Comparison of ENCODE assay signal across 25 cellular contexts in genomic region chr22:37141476-37141875, GRCh38. TPM values are rescaled to one million over a fixed set of nuclear protein-coding genes. Genes with fewer than 3 reads are reported as not detected.
"Had no signal": no experiment of that assay in that cellular context is flagged by ENCODE, and none has a peak within 500 bp of the region (broad histone marks: within the 10 kb centered on the region; RNA-seq: fewer than 3 reads in every experiment).

No MANE protein-coding gene starts in this region.

- FAIRE-seq: bronchial epithelial cell had no signal

- H3K4me3 ChIP-seq: colonic mucosa, dorsolateral prefrontal cortex, esophagus squamous epithelium, gastrocnemius medialis, mucosa of descending colon, ovary, prostate gland, thyroid gland, upper lobe of right lung had no signal

- H3K27ac Mint-ChIP-seq: activated naive CD8-positive, alpha-beta T cell treated with anti-CD3 and anti-CD28 coated beads, Interleukin-2, amount 10 ng/mL, durations not matched to agents 7 days and 5 days; activated T-helper 1 cell treated with anti-CD3 and anti-CD28 coated beads, Interleukin-12 subunit alpha, Interleukin-12 subunit beta, Interleukin-2, Interleukin-4 antibody, amounts not matched to agents 30 ng/mL and 10 ng/mL and 1 ng/mL, durations not matched to agents 14 hours and 24 hours and 36 hours; endodermal cell had no signal

- H3K36me3 ChIP-seq: colonic mucosa, esophagus squamous epithelium, gastrocnemius medialis, ovary, prostate gland, thyroid gland, upper lobe of right lung had no signal

- ATAC-seq: gastrocnemius medialis, left colon, mucosa of descending colon, SK-N-SH treated with all-trans-retinoic acid at 6 μM for 48 hours, upper lobe of right lung had no signal

- H3K27me3 Mint-ChIP-seq: activated naive CD8-positive, alpha-beta T cell treated with anti-CD3 and anti-CD28 coated beads, Interleukin-2, amount 10 ng/mL, durations not matched to agents 7 days and 5 days; stimulated activated naive CD8-positive, alpha-beta T cell treated with anti-CD3 and anti-CD28 coated beads, Interleukin-15, Interleukin-2, amounts not matched to agents 100 ng/mL and 50 ng/mL, for 24 hours had no signal

- H3K4me3 Mint-ChIP-seq: activated naive CD8-positive, alpha-beta T cell treated with anti-CD3 and anti-CD28 coated beads, Interleukin-2, amount 10 ng/mL, durations not matched to agents 7 days and 5 days; activated T-helper 1 cell treated with anti-CD3 and anti-CD28 coated beads, Interleukin-12 subunit alpha, Interleukin-12 subunit beta, Interleukin-2, Interleukin-4 antibody, amounts not matched to agents 30 ng/mL and 10 ng/mL and 1 ng/mL, durations not matched to agents 14 hours and 24 hours and 36 hours; endodermal cell; stimulated activated naive CD8-positive, alpha-beta T cell treated with anti-CD3 and anti-CD28 coated beads, Interleukin-15, Interleukin-2, amounts not matched to agents 100 ng/mL and 50 ng/mL, for 24 hours had no signal

- H3K9me3 ChIP-seq: colonic mucosa, esophagus squamous epithelium, gastrocnemius medialis, mucosa of descending colon, ovary, prostate gland, thyroid gland, upper lobe of right lung had no signal

- H3K27me3 ChIP-seq: colonic mucosa, ovary, thyroid gland had no signal

- H3K9me3 Mint-ChIP-seq: activated naive CD8-positive, alpha-beta T cell treated with anti-CD3 and anti-CD28 coated beads, Interleukin-2, amount 10 ng/mL, durations not matched to agents 7 days and 5 days; activated T-helper 1 cell treated with anti-CD3 and anti-CD28 coated beads, Interleukin-12 subunit alpha, Interleukin-12 subunit beta, Interleukin-2, Interleukin-4 antibody, amounts not matched to agents 30 ng/mL and 10 ng/mL and 1 ng/mL, durations not matched to agents 14 hours and 24 hours and 36 hours; endodermal cell; stimulated activated naive CD8-positive, alpha-beta T cell treated with anti-CD3 and anti-CD28 coated beads, Interleukin-15, Interleukin-2, amounts not matched to agents 100 ng/mL and 50 ng/mL, for 24 hours had no signal

- H3K27ac ChIP-seq: colonic mucosa, dorsolateral prefrontal cortex, esophagus squamous epithelium, gastrocnemius medialis, ovary, prostate gland, thyroid gland, upper lobe of right lung had no signal

- H3K4me1 ChIP-seq: colonic mucosa, gastrocnemius medialis, prostate gland, upper lobe of right lung had no signal

- DNase-seq: activated CD4-positive, alpha-beta T cell treated with anti-CD3 and anti-CD28 coated beads, Interleukin-2, amount 50 U/mL, for 1 hour; activated gamma-delta T cell treated with Interleukin-2 at 50 U/mL for 16 hours; activated naive CD8-positive, alpha-beta T cell treated with anti-CD3 and anti-CD28 coated beads, Interleukin-2, amount 10 ng/mL, durations not matched to agents 7 days and 5 days; amygdala; colonic mucosa; dorsolateral prefrontal cortex; endodermal cell; esophagus squamous epithelium; gastrocnemius medialis; head of caudate nucleus; islet precursor cell; left colon; mesenchymal stem cell; mucosa of descending colon; ovary; stimulated activated CD4-positive, alpha-beta T cell treated with anti-CD3 and anti-CD28 coated beads, Interleukin-4, amount 100 ng/mL, for 24 hours; substantia nigra; thyroid gland; upper lobe of right lung had no signal

RNA-seq across cellular contexts. Expression of gene IL2RB, which starts 8.2 kb away (rescaled TPM):
- total RNA-seq: bronchial epithelial cell had no signal

RNA-seq across cellular contexts. Expression of gene TMPRSS6, which starts 32.0 kb away (rescaled TPM):
- total RNA-seq: bronchial epithelial cell, dorsolateral prefrontal cortex, right cardiac atrium had no signal
